19 cellular contexts compared by ENCODE assay signal in the genomic region with DNA sequence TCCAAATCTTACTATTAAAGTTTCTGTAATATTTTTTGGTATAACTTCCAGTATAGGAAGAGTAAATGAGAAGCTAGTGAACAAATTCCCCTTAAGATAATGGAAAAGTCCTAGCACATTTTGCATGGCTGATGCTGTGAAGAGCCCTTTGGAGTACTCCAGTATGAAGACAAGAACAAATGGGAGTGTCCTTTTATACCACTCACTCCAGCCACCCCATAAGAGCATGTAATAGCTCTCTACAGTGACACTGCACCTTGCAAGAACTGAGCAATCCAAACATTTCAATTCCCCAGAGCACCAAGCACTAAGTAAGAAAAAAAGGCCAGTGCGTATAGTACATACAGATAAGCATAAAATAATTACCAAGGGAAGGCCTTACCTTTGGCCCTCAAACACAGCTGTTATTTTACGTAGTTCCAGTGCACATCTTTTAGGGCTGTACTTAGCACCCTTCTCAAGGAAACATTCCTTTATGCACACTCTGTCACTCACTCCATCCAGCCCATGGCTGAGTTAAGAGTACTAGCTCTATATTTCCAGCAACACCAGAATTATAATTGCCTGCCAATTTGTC.
DNase-seq lines count a peak whose midpoint lies in the region; ATAC-seq and TF ChIP-seq lines count a peak whose summit lies in the region.
"Had no signal": no experiment of that assay in that cellular context is flagged by ENCODE, and none has a peak within 500 bp of the region (broad histone marks: within the 10 kb centered on the region; RNA-seq: fewer than 3 reads in every experiment).

No MANE protein-coding gene starts in this region.

- H3K9me3 ChIP-seq in lung (ENCODE audit: control insufficient read depth in 2 of 2, insufficient read depth in 1 of 2, low read length in 1 of 2), result no peaks in the 10 kb centered on the region
- no peaks in the 10 kb centered on the region for H3K9me3 ChIP-seq in stomach
- H3K9me3 ChIP-seq: BE2C had no signal

- H3K27me3 ChIP-seq in lung (ENCODE audit: control insufficient read depth, insufficient read depth) (no peaks in the 10 kb centered on the region), stomach (no peaks in the 10 kb centered on the region)
- H3K27me3 ChIP-seq: BE2C had no signal

- H3K4me1 ChIP-seq in lung (ENCODE audit: control insufficient read depth in 2 of 2, insufficient read depth in 2 of 2, low read length in 2 of 2) (peaks cover 13 to 25% of the 10 kb centered on the region in 2 donors), stomach (peaks cover 0 to 27% (median 19%) of the 10 kb centered on the region in 4 donors)

- TF ChIP-seq EP300 in stomach (IDR thresholded peaks at IDR 0.05), result no peak

- H3K27ac ChIP-seq in lung (ENCODE audit: low read depth in 1 of 2, low read length in 1 of 2) (no peak overlapping the region), stomach (no peak overlapping the region)

- WGBS in lung, 2 donors, result 76 to 96% methylated on average over 2 of the region's 2 CpGs
- WGBS in stomach, 5 donors, result 48 to 70% (median 63%) methylated on average over 2 of the region's 2 CpGs

- peak; percentile 45 for ATAC-seq in lung (ENCODE audit: insufficient read depth, low FRiP score)
- no peak for ATAC-seq in HG02623 (IDR thresholded peaks at IDR 0.05; ENCODE audit: unreplicated experiment)
- ATAC-seq: T-cell had no signal

- no peak for TF ChIP-seq CTCF in lung (IDR thresholded peaks at IDR 0.05; ENCODE audit: control extremely low read depth, extremely low read depth)
- TF ChIP-seq CTCF in stomach (IDR thresholded peaks at IDR 0.05), result no peak

- TF ChIP-seq POLR2A in stomach (IDR thresholded peaks at IDR 0.05), result no peak

- intact Hi-C loops in stomach (cut with DNase I; ENCODE audit: low total_unique reads), result no loop called here

- H3K36me3 ChIP-seq in lung (ENCODE audit: control insufficient read depth in 2 of 2, insufficient read depth in 2 of 2, low read length in 2 of 2) (no peaks in the 10 kb centered on the region), stomach (no peaks in the 10 kb centered on the region)
- H3K36me3 ChIP-seq: BE2C had no signal

- no peak overlapping the region for H3K4me3 ChIP-seq in lung
- H3K4me3 ChIP-seq in stomach, result no peak overlapping the region
- H3K4me3 ChIP-seq: SK-N-MC had no signal

- DNase-seq in NCI-H1436 (lab: John Stamatoyannopoulos, UW) (peak; percentile 53), NCI-H1436 treated with DMSO at 0.1 percent for 48 hours (lab: John Stamatoyannopoulos, UW) (no peak), DMS79 (lab: John Stamatoyannopoulos, UW) (peak; percentile 95), NCI-H69 (lab: John Stamatoyannopoulos, UW) (peak; percentile 52), lung (ENCODE audit: low spot score) (no peak), stomach (no peak)
- DNase-seq in stimulated activated CD4-positive, alpha-beta T cell treated with anti-CD3 and anti-CD28 coated beads, Interleukin-1b, Interleukin-23, amount 100 ng/mL, for 48 hours, result no peak
- DNase-seq: BE2C; CD4-positive, alpha-beta memory T cell; DMS53; KG1; NCI-H2081; NCI-H446; NCI-H748 treated with DMSO at 0.1 percent for 48 hours; NK-92 treated with Interleukin-12 subunit alpha and Interleukin-12 subunit beta, amount 100 ng/mL, for 24 hours; SHP77; T-cell had no signal

Comparison
In these comparisons a context has a peak if more than half of its experiments do, and no peak if none do; other contexts are left out.
1. DNase-seq: peak in NCI-H1436 (single experiment), DMS79 (single experiment) and NCI-H69 (single experiment); none in NCI-H1436 treated with DMSO at 0.1 percent for 48 hours (single experiment), lung (single experiment), stomach (single experiment) and stimulated activated CD4-positive, alpha-beta T cell treated with anti-CD3 and anti-CD28 coated beads, Interleukin-1b, Interleukin-23, amount 100 ng/mL, for 48 hours (single experiment).